7 cellular contexts compared by ENCODE assay signal in genomic region chr9:85278769-85279168, GRCh38.
"Had no signal": no experiment of that assay in that cellular context is flagged by ENCODE, and none has a peak within 500 bp of the region (broad histone marks: within the 10 kb centered on the region; RNA-seq: fewer than 3 reads in every experiment).

No MANE protein-coding gene starts in this region.

- H3K9ac ChIP-seq: KMS-11 had no signal

- H3K4me2 ChIP-seq: KMS-11 had no signal

- FAIRE-seq: HTR-8/SVneo, K562 had no signal

- ATAC-seq: K562 had no signal

- DNase-seq: IMR-90, KBM-7, KG1 had no signal

- H3K4me3 ChIP-seq: K562 had no signal

- H3K27ac ChIP-seq: HL-60, KMS-11 had no signal
